ENCODE assay signal across 8 cellular contexts in the genomic region with DNA sequence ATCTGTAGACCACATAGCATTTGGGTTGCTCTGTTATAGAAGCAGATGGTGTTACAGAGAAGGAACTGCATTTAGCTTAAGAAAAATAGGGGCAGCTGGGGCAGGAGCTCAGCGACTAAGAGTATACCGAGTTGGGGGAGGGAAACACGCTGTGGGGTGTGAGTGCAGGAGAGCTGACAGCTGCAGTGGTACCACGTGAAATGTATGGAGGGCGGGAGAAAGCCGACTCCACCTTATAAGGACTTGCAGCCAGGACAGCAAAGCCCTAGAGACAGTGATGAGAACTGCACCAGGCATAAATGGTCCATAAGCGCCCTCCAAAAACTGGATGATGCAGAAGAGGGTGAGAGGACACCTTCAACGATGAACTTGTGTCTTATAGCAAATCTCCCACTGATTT.
DNase-seq lines count a peak whose midpoint lies in the region; ATAC-seq, FAIRE-seq and TF ChIP-seq lines count a peak whose summit lies in the region.

No MANE protein-coding gene starts in this region.

- no peaks in the 10 kb centered on the region for H3K27me3 Mint-ChIP-seq in CD4-positive, alpha-beta memory T cell
- peaks cover 6% of the 10 kb centered on the region for H3K27me3 Mint-ChIP-seq in endothelial cell (ENCODE audit: unreplicated experiment)

- TF ChIP-seq CTCF in bronchial epithelial cell (IDR thresholded peaks at IDR 0.05; ENCODE audit: insufficient read depth, low read length, severe bottlenecking) (peak; percentile 6), endothelial cell (IDR thresholded peaks at IDR 0.05; ENCODE audit: unreplicated experiment) (no peak)

- POLR2A ChIA-PET in CD4-positive, alpha-beta memory T cell (lab: Charles Lee; ENCODE audit: partially characterized antibody) = no interaction called here

- no peak overlapping the region for H3K27ac ChIP-seq in CD4-positive, alpha-beta memory T cell (ENCODE audit: low read depth, low read length)

- peak overlapping the region in 1 of 7 donors; percentile 36 for H3K27ac Mint-ChIP-seq in CD4-positive, alpha-beta memory T cell
- no peak overlapping the region for H3K27ac Mint-ChIP-seq in endothelial cell (ENCODE audit: unreplicated experiment)

- no peaks in the 10 kb centered on the region for H3K27me3 ChIP-seq in CD4-positive, alpha-beta memory T cell (ENCODE audit: insufficient read depth, low read length)
- H3K27me3 ChIP-seq in bronchial epithelial cell (ENCODE audit: control insufficient read depth, insufficient read depth, low read length) = no peaks in the 10 kb centered on the region

- H3K4me1 Mint-ChIP-seq in CD4-positive, alpha-beta memory T cell = peaks cover 19 to 25% (median 24%) of the 10 kb centered on the region in 4 donors
- H3K4me1 Mint-ChIP-seq in endothelial cell (ENCODE audit: unreplicated experiment) = peaks cover 16% of the 10 kb centered on the region

- CTCF ChIA-PET in CD4-positive, alpha-beta memory T cell (lab: Charles Lee; ENCODE audit: partially characterized antibody) = no interaction called here

- intact Hi-C loops in CD4-positive, alpha-beta memory T cell (cut with micrococcal nuclease) = no loop called here
- intact Hi-C loops in posterior cingulate gyrus (cut with DNase I) = no loop called here

- no peaks in the 10 kb centered on the region for H3K9me3 ChIP-seq in CD4-positive, alpha-beta memory T cell (ENCODE audit: control insufficient read depth in 1 of 2, low read length in 2 of 2)

- H3K4me3 ChIP-seq in CD4-positive, alpha-beta memory T cell (ENCODE audit: low read length in 2 of 2) = no peak overlapping the region
- H3K4me3 ChIP-seq in bronchial epithelial cell (ENCODE audit: low read depth, low read length) = no peak overlapping the region

- peak; percentile 77 for ATAC-seq in GM19035 (IDR thresholded peaks at IDR 0.05; ENCODE audit: unreplicated experiment)
- peak; percentile 78 for ATAC-seq in HG03108 (IDR thresholded peaks at IDR 0.05; ENCODE audit: unreplicated experiment)

- H3K36me3 Mint-ChIP-seq in CD4-positive, alpha-beta memory T cell = peaks cover 0 to 2% of the 10 kb centered on the region in 2 donors
- H3K36me3 Mint-ChIP-seq in endothelial cell (ENCODE audit: low read depth, unreplicated experiment) = peaks cover 3% of the 10 kb centered on the region

- no peaks in the 10 kb centered on the region for H3K36me3 ChIP-seq in CD4-positive, alpha-beta memory T cell (ENCODE audit: insufficient read depth, low read length)
- no peaks in the 10 kb centered on the region for H3K36me3 ChIP-seq in bronchial epithelial cell (ENCODE audit: control insufficient read depth, insufficient read depth, low read length)

- H3K4me3 Mint-ChIP-seq in CD4-positive, alpha-beta memory T cell = peak overlapping the region in 2 of 8 donors; percentile 4 to 30
- no peak overlapping the region for H3K4me3 Mint-ChIP-seq in endothelial cell (ENCODE audit: unreplicated experiment)

- no peak for FAIRE-seq in bronchial epithelial cell (lab: Jason Lieb, UNC)

- DNase-seq in CD4-positive, alpha-beta memory T cell = peak in 3 of 5 donors; percentile 3 to 26 (median 9)
- DNase-seq in NCI-H526 (lab: John Stamatoyannopoulos, UW) (peak; percentile 4 to 42), bronchial epithelial cell (ENCODE audit: low read depth) (no peak), posterior cingulate gyrus (peak in 6 of 10 donors; percentile 42 to 91 (median 64)), endothelial cell (ENCODE audit: low spot score) (no peak), amniotic stem cell (lab: John Stamatoyannopoulos, UW) (no peak)

- H3K4me1 ChIP-seq in CD4-positive, alpha-beta memory T cell (ENCODE audit: insufficient read depth, low read length) = peaks cover 5% of the 10 kb centered on the region

- no peaks in the 10 kb centered on the region for H3K9me3 Mint-ChIP-seq in CD4-positive, alpha-beta memory T cell
- H3K9me3 Mint-ChIP-seq in endothelial cell (ENCODE audit: unreplicated experiment) = no peaks in the 10 kb centered on the region

Comparison
In these comparisons a context has a peak if more than half of its experiments do, and no peak if none do; other contexts are left out.
1. DNase-seq: peak in CD4-positive, alpha-beta memory T cell (3 of 5), NCI-H526 (2 of 2) and posterior cingulate gyrus (6 of 10); none in bronchial epithelial cell (single experiment), endothelial cell (single experiment) and amniotic stem cell (single experiment).